Comparison of ENCODE assay signal across 20 cellular contexts in genomic region chr6:151025076-151025475, GRCh38.
DNase-seq lines count a peak whose midpoint lies in the region; ATAC-seq, FAIRE-seq and TF ChIP-seq lines count a peak whose summit lies in the region.
"Had no signal": no experiment of that assay in that cellular context is flagged by ENCODE, and none has a peak within 500 bp of the region (broad histone marks: within the 10 kb centered on the region; RNA-seq: fewer than 3 reads in every experiment).

No MANE protein-coding gene starts in this region.

- H3F3A ChIP-seq in neural progenitor cell (ENCODE audit: low read depth) = no peaks in the 10 kb centered on the region

- intact Hi-C loops in dorsolateral prefrontal cortex (cut with DNase I) (loop anchor here in 1 of 2 donors (10.0 kb wide), 1 partner anchor 120 kb away; no protein-coding TSS in a partner anchor), testis (cut with DNase I; ENCODE audit: low total_unique reads) (no loop called here), natural killer cell (cut with micrococcal nuclease) (no loop called here)

- ATAC-seq in natural killer cell = no peak
- ATAC-seq: activated CD8-positive, alpha-beta T cell treated with anti-CD3 and anti-CD28 coated beads, Interleukin-2, amount 10 ng/mL, durations not matched to agents 7 days and 5 days had no signal

- H3K4me1 Mint-ChIP-seq in neural progenitor cell (peaks cover 30% of the 10 kb centered on the region), natural killer cell (peaks cover 0 to 6% of the 10 kb centered on the region in 2 donors), type B pancreatic cell (ENCODE audit: unreplicated experiment) (peaks cover 34% of the 10 kb centered on the region)
- H3K4me1 Mint-ChIP-seq: B cell had no signal

- no peak overlapping the region for H3K9ac ChIP-seq in neural progenitor cell

- no peaks in the 10 kb centered on the region for H3K79me2 ChIP-seq in neural progenitor cell (ENCODE audit: low read depth)

- TF ChIP-seq CTCF in dorsolateral prefrontal cortex (IDR thresholded peaks at IDR 0.05 in 54 of 56, conservative IDR thresholded peaks at IDR 0.05 in 2 of 56; ENCODE audit: low read depth in 1 of 56, partially characterized antibody in 56 of 56) (no peak), neural progenitor cell (IDR thresholded peaks at IDR 0.05) (no peak), testis (IDR thresholded peaks at IDR 0.05) (no peak), natural killer cell (IDR thresholded peaks at IDR 0.05) (no peak), type B pancreatic cell (conservative IDR thresholded peaks at IDR 0.05) (no peak)

- H3K27ac Mint-ChIP-seq in neural progenitor cell (peak overlapping the region; percentile 42), natural killer cell (no peak overlapping the region), type B pancreatic cell (no peak overlapping the region)
- H3K27ac Mint-ChIP-seq: activated CD8-positive, alpha-beta T cell treated with anti-CD3 and anti-CD28 coated beads, Interleukin-2, amount 10 ng/mL, durations not matched to agents 7 days and 5 days; activated naive CD4-positive, alpha-beta T cell treated with anti-CD3 and anti-CD28 coated beads for 36 hours; B cell; immature natural killer cell had no signal

- WGBS in testis, 2 donors = 69 to 73% methylated on average over 11 to 16 of the region's 16 CpGs

- H3K4me3 ChIP-seq in dorsolateral prefrontal cortex (peak overlapping the region in 4 of 59 donors; percentile 15 to 21 (median 19)), neural progenitor cell (no peak overlapping the region), testis (no peak overlapping the region)

- H3K36me3 ChIP-seq in neural progenitor cell = no peaks in the 10 kb centered on the region
- no peaks in the 10 kb centered on the region for H3K36me3 ChIP-seq in testis (ENCODE audit: low read depth, missing control alignments)

- H3K9me3 ChIP-seq in neural progenitor cell (ENCODE audit: low read depth) (no peaks in the 10 kb centered on the region), testis (no peaks in the 10 kb centered on the region)

- no peak for FAIRE-seq in RCC 7860 (lab: Jason Lieb, UNC)
- FAIRE-seq: H1 had no signal

- H3K4me3 Mint-ChIP-seq in neural progenitor cell (no peak overlapping the region), natural killer cell (no peak overlapping the region), type B pancreatic cell (no peak overlapping the region)
- H3K4me3 Mint-ChIP-seq: activated CD8-positive, alpha-beta T cell treated with anti-CD3 and anti-CD28 coated beads, Interleukin-2, amount 10 ng/mL, durations not matched to agents 7 days and 5 days; activated naive CD4-positive, alpha-beta T cell treated with anti-CD3 and anti-CD28 coated beads for 36 hours; B cell; immature natural killer cell had no signal

- DNase-seq in amygdala (lab: John Stamatoyannopoulos, UW) (peak in 37 of 56 donors; percentile 1 to 67 (median 29)), dorsolateral prefrontal cortex (peak in 9 of 10 donors; percentile 24 to 78 (median 56)), neural progenitor cell (ENCODE audit: low spot score) (no peak), testis (peak; percentile 91), natural killer cell (no peak), A172 (ENCODE audit: low spot score) (no peak), RCC 7860 (ENCODE audit: low spot score) (no peak), type B pancreatic cell (ENCODE audit: extremely low spot score, unreplicated experiment) (no peak)
- DNase-seq: activated CD4-positive, CD25-positive, alpha-beta regulatory T cell; activated CD8-positive, alpha-beta T cell treated with anti-CD3 and anti-CD28 coated beads, Interleukin-2, amount 10 ng/mL, durations not matched to agents 7 days and 5 days; activated naive CD4-positive, alpha-beta T cell treated with anti-CD3 and anti-CD28 coated beads for 36 hours; activated T-cell treated with anti-CD3 and anti-CD28 coated beads, Interleukin-2, amount 50 U/mL, for 48 hours; immature natural killer cell; KG1; NCI-H187 treated with DMSO at 0.1 percent for 48 hours; NCI-H226; stimulated activated CD4-positive, alpha-beta T cell treated with anti-CD3 and anti-CD28 coated beads, Interleukin-1b, Interleukin-23, amount 100 ng/mL, for 48 hours; stimulated activated naive CD4-positive, alpha-beta T cell treated with Interleukin-2 at 50 U/mL for 16 hours had no signal

- no peak overlapping the region for H3K4me2 ChIP-seq in neural progenitor cell

- peak overlapping the region in 35 of 59 donors; percentile 1 to 75 (median 44) for H3K27ac ChIP-seq in dorsolateral prefrontal cortex
- no peak overlapping the region for H3K27ac ChIP-seq in neural progenitor cell
- peak overlapping the region in 1 of 2 donors; percentile 48 for H3K27ac ChIP-seq in testis

- H3K36me3 Mint-ChIP-seq in neural progenitor cell = peaks cover 22% of the 10 kb centered on the region
- no peaks in the 10 kb centered on the region for H3K36me3 Mint-ChIP-seq in natural killer cell
- H3K36me3 Mint-ChIP-seq in type B pancreatic cell = peaks cover 25% of the 10 kb centered on the region

- H2AFZ ChIP-seq in neural progenitor cell (replicated peaks) = no peak overlapping the region

- no peak for TF ChIP-seq POLR2A in testis (IDR thresholded peaks at IDR 0.05)

- H3K4me1 ChIP-seq in neural progenitor cell (peaks cover 12% of the 10 kb centered on the region), testis (peaks cover 10% of the 10 kb centered on the region)

- H3K9me3 Mint-ChIP-seq in neural progenitor cell = peaks cover 5% of the 10 kb centered on the region
- no peaks in the 10 kb centered on the region for H3K9me3 Mint-ChIP-seq in natural killer cell
- peaks cover 9% of the 10 kb centered on the region for H3K9me3 Mint-ChIP-seq in type B pancreatic cell
- H3K9me3 Mint-ChIP-seq: activated naive CD4-positive, alpha-beta T cell treated with anti-CD3 and anti-CD28 coated beads for 36 hours; immature natural killer cell had no signal

- H3K27me3 Mint-ChIP-seq in neural progenitor cell (ENCODE audit: insufficient read depth, low read depth) = peaks cover 6% of the 10 kb centered on the region
- H3K27me3 Mint-ChIP-seq in natural killer cell (ENCODE audit: low read depth in 2 of 2) = no peaks in the 10 kb centered on the region
- no peaks in the 10 kb centered on the region for H3K27me3 Mint-ChIP-seq in type B pancreatic cell
- H3K27me3 Mint-ChIP-seq: B cell had no signal

- no peaks in the 10 kb centered on the region for H4K20me1 ChIP-seq in neural progenitor cell (ENCODE audit: low read depth)

- H3K27me3 ChIP-seq in dorsolateral prefrontal cortex = no peaks in the 10 kb centered on the region
- H3K27me3 ChIP-seq in neural progenitor cell = no peaks in the 10 kb centered on the region
- no peaks in the 10 kb centered on the region for H3K27me3 ChIP-seq in testis

Comparison
In these comparisons a context has a peak if more than half of its experiments do, and no peak if none do; other contexts are left out.
1. DNase-seq: peak in amygdala (37 of 56), dorsolateral prefrontal cortex (9 of 10) and testis (single experiment); none in neural progenitor cell (single experiment), natural killer cell (single experiment), A172 (single experiment), RCC 7860 (single experiment) and type B pancreatic cell (single experiment).